16 cellular contexts compared by ENCODE assay signal in the genomic region with DNA sequence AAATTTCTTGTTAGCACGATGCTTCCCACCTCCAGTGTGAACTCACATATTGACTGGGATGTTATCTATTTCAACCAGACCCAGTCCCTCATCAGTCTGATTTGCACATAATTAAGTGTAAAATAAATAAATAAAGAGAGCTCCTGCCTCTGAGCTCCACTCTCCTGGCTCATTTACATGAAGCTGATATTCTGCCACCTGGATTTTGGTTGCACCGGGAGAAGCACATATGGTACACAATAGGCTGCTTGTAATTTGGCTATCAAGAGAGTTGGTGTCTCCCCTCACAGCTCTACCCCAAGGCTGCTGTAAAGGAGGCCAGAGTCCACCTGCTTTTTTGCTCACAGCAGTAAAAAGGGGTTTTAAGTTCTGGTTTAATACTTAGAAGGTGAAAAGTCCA.
DNase-seq lines count a peak whose midpoint lies in the region; ATAC-seq lines count a peak whose summit lies in the region.
"Had no signal": no experiment of that assay in that cellular context is flagged by ENCODE, and none has a peak within 500 bp of the region (broad histone marks: within the 10 kb centered on the region; RNA-seq: fewer than 3 reads in every experiment).

No MANE protein-coding gene starts in this region.

- H3K4ac ChIP-seq in neuronal stem cell (ENCODE audit: low read length) = no peak overlapping the region

- no peak overlapping the region for H2BK15ac ChIP-seq in neuronal stem cell (ENCODE audit: low read length)

- DNase-seq in NCI-H1105 treated with DMSO at 0.1 percent for 48 hours (lab: John Stamatoyannopoulos, UW) (peak; percentile 11), NCI-H1105 (lab: John Stamatoyannopoulos, UW) (no peak), NCI-H748 (lab: John Stamatoyannopoulos, UW; ENCODE audit: unreplicated experiment) (peak; percentile 23), cerebellum (ENCODE audit: low spot score) (peak; percentile 57), DMS153 treated with DMSO at 0.1 percent for 48 hours (lab: John Stamatoyannopoulos, UW; ENCODE audit: unreplicated experiment) (no peak), Kasumi-1 (lab: John Stamatoyannopoulos, UW) (no peak), neuronal stem cell (ENCODE audit: low spot score) (no peak)
- DNase-seq: 8988T; CD8-positive, alpha-beta memory T cell; GOT3; NCI-H1436 treated with DMSO at 0.1 percent for 48 hours; NCI-H446 treated with DMSO at 0.1 percent for 48 hours; NK-92 treated with Interleukin-12 subunit alpha and Interleukin-12 subunit beta, amount 100 ng/mL, for 24 hours; T-helper 2 cell had no signal

- H3K9me3 ChIP-seq in neuronal stem cell (replicated peaks in 1 of 2; ENCODE audit: control insufficient read depth in 2 of 2, insufficient read depth in 1 of 2, low read depth in 1 of 2, low read length in 2 of 2) = no peaks in the 10 kb centered on the region

- H2AFZ ChIP-seq in neuronal stem cell (ENCODE audit: low read length) = no peak overlapping the region

- H3K4me3 ChIP-seq in neuronal stem cell (ENCODE audit: low read length in 2 of 2) = no peak overlapping the region
- H3K4me3 ChIP-seq: K562 had no signal

- no peaks in the 10 kb centered on the region for H3K36me3 ChIP-seq in neuronal stem cell (replicated peaks in 1 of 2; ENCODE audit: control insufficient read depth in 2 of 2, insufficient read depth in 2 of 2, low read length in 2 of 2)

- no peak overlapping the region for H4K8ac ChIP-seq in neuronal stem cell (ENCODE audit: low read depth, low read length)

- H3K4me1 ChIP-seq in neuronal stem cell (ENCODE audit: control insufficient read depth in 2 of 2, insufficient read depth in 1 of 2, low read depth in 1 of 2, low read length in 2 of 2) = peaks cover 0 to 4% of the 10 kb centered on the region in 2 donors

- H3K79me1 ChIP-seq in neuronal stem cell (ENCODE audit: low read depth, low read length) = no peaks in the 10 kb centered on the region

- ATAC-seq in HG03432 (IDR thresholded peaks at IDR 0.05; ENCODE audit: unreplicated experiment) = peak; percentile 12
- ATAC-seq: K562 had no signal

- no peak overlapping the region for H2BK120ac ChIP-seq in neuronal stem cell (ENCODE audit: low read depth, low read length)

- no peak overlapping the region for H3K23ac ChIP-seq in neuronal stem cell (ENCODE audit: low read depth, low read length, poor library complexity)

- no CpG with 5 or more reads among the region's 2 CpGs for WGBS in neuronal stem cell (ENCODE audit: extremely low coverage in 2 of 2, insufficient read length in 2 of 2, insufficient replicate concordance in 1 of 2), 2 donors

- H3K14ac ChIP-seq in neuronal stem cell (ENCODE audit: low read length) = no peak overlapping the region

- H4K91ac ChIP-seq in neuronal stem cell (ENCODE audit: low read depth, low read length, poor library complexity) = no peak overlapping the region

- no peak overlapping the region for H3K27ac ChIP-seq in neuronal stem cell (replicated peaks; ENCODE audit: low read length)

- no peak overlapping the region for H3K18ac ChIP-seq in neuronal stem cell (ENCODE audit: low read length)

- no peak overlapping the region for H3K4me2 ChIP-seq in neuronal stem cell (ENCODE audit: insufficient read depth, low read length, poor library complexity, severe bottlenecking)

- no peak overlapping the region for H2BK5ac ChIP-seq in neuronal stem cell (ENCODE audit: low read length)

- H2AK5ac ChIP-seq in neuronal stem cell (ENCODE audit: low read depth, low read length) = no peak overlapping the region

- no peaks in the 10 kb centered on the region for H3K27me3 ChIP-seq in neuronal stem cell (ENCODE audit: control insufficient read depth in 3 of 3, insufficient read depth in 3 of 3, low read depth in 1 of 3, low read length in 3 of 3)

- no peak overlapping the region for H3K9ac ChIP-seq in neuronal stem cell (ENCODE audit: low read depth, low read length, poor library complexity)

- H2BK12ac ChIP-seq in neuronal stem cell (ENCODE audit: low read length) = no peak overlapping the region

Comparison
In these comparisons a context has a peak if more than half of its experiments do, and no peak if none do; other contexts are left out.
1. DNase-seq: peak in NCI-H1105 treated with DMSO at 0.1 percent for 48 hours (single experiment), NCI-H748 (single experiment) and cerebellum (single experiment); none in NCI-H1105 (single experiment), DMS153 treated with DMSO at 0.1 percent for 48 hours (single experiment), Kasumi-1 (0 of 2) and neuronal stem cell (single experiment).